1 cellular context compared by ENCODE assay signal in the genomic region with DNA sequence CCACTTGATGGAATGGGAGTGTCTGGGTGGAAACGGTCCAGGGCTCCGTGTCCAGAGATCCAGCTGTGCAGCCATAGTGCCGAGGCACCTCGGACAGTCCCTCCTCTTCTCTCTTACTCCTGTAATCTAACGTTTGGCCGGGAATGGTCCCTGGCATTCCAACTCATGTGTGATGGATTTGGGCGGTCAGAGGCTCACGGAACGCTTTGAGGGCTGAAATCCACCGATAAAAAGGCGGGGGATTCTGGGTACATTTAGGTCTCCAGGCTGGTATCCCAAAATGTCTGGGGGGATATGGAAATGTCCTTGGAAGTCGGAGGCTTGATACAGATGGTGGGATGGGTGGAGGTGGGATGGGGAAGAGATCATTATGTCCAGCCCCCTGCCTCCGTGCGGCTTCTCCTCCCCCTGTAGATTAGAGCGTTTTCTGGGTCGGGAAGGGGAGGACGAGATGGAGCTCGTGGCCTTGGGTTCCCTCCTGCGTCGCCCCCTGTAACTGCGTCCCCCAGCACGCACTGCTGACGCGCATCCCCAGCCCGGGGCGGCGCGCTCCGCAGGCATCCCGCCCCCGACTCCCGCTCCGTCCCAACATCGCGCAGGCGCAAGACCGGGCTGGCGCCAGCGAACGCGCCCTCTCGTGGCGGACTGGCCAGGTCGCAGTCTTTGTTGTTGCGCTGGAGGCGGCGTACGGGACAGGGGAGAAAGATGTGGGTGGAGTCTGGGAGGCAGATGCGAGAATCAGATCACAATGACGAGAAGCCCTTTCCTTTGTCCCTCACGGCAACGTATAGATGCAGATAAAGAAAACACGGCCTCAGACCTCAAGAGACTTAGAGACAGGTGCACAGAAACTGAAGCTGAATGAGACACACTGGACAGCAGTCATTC.
TF ChIP-seq lines count a peak whose summit lies in the region.

No MANE protein-coding gene starts in this region.

TF ChIP-seq in WTC11, 78 proteins besides CTCF, POLR2A, EP300 and RAD21 (continued from another document):
- TF ChIP-seq, protein P1, sequence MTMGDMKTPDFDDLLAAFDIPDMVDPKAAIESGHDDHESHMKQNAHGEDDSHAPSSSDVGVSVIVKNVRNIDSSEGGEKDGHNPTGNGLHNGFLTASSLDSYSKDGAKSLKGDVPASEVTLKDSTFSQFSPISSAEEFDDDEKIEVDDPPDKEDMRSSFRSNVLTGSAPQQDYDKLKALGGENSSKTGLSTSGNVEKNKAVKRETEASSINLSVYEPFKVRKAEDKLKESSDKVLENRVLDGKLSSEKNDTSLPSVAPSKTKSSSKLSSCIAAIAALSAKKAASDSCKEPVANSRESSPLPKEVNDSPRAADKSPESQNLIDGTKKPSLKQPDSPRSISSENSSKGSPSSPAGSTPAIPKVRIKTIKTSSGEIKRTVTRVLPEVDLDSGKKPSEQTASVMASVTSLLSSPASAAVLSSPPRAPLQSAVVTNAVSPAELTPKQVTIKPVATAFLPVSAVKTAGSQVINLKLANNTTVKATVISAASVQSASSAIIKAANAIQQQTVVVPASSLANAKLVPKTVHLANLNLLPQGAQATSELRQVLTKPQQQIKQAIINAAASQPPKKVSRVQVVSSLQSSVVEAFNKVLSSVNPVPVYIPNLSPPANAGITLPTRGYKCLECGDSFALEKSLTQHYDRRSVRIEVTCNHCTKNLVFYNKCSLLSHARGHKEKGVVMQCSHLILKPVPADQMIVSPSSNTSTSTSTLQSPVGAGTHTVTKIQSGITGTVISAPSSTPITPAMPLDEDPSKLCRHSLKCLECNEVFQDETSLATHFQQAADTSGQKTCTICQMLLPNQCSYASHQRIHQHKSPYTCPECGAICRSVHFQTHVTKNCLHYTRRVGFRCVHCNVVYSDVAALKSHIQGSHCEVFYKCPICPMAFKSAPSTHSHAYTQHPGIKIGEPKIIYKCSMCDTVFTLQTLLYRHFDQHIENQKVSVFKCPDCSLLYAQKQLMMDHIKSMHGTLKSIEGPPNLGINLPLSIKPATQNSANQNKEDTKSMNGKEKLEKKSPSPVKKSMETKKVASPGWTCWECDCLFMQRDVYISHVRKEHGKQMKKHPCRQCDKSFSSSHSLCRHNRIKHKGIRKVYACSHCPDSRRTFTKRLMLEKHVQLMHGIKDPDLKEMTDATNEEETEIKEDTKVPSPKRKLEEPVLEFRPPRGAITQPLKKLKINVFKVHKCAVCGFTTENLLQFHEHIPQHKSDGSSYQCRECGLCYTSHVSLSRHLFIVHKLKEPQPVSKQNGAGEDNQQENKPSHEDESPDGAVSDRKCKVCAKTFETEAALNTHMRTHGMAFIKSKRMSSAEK (CRISPR knock-in tag; IDR thresholded peaks at IDR 0.05; ENCODE audit: borderline replicate concordance): no peak
- no peak for TF ChIP-seq NFYB (CRISPR knock-in tag; conservative IDR thresholded peaks at IDR 0.05; ENCODE audit: low read depth)
- TF ChIP-seq ZNF423 (CRISPR knock-in tag; IDR thresholded peaks at IDR 0.05): no peak
- no peak for TF ChIP-seq HMGA2 (CRISPR knock-in tag; IDR thresholded peaks at IDR 0.05)
- TF ChIP-seq, protein P2, sequence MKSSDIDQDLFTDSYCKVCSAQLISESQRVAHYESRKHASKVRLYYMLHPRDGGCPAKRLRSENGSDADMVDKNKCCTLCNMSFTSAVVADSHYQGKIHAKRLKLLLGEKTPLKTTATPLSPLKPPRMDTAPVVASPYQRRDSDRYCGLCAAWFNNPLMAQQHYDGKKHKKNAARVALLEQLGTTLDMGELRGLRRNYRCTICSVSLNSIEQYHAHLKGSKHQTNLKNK (CRISPR knock-in tag; IDR thresholded peaks at IDR 0.05): no peak
TF ChIP-seq in WTC11: peak in this region for 17.
